24 cellular contexts compared by ENCODE assay signal in the genomic region with DNA sequence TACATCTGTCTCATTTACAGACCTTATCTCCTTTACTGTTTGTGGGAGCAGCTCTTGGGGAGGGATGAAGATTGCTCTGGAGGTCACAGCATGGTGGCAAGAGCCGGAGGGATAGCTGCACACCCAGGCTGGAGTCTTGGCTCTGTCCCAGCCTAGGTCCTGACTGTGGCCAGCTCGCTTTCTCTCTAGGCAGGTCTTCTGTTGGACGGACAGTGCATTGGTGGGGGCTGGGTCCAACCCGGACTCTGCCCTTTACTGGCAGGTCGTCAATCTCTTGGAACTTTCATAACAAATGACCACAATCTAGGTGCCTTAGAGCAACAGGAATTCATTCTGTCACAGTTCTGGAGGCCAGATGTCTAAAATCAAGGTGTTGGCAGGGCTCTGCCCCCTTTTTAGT.
DNase-seq lines count a peak whose midpoint lies in the region; ATAC-seq, FAIRE-seq and TF ChIP-seq lines count a peak whose summit lies in the region.
"Had no signal": no experiment of that assay in that cellular context is flagged by ENCODE, and none has a peak within 500 bp of the region (broad histone marks: within the 10 kb centered on the region; RNA-seq: fewer than 3 reads in every experiment).

No MANE protein-coding gene starts in this region.

- no peak overlapping the region for H3K4me3 Mint-ChIP-seq in osteocyte (ENCODE audit: unreplicated experiment)
- H3K4me3 Mint-ChIP-seq: B cell; CD4-positive, alpha-beta memory T cell; GM23338; H9; HFFc6 had no signal

- H3K9me3 Mint-ChIP-seq in osteocyte (ENCODE audit: unreplicated experiment) = peaks cover 14% of the 10 kb centered on the region

- DNase-seq in activated CD8-positive, alpha-beta memory T cell treated with anti-CD3 and anti-CD28 coated beads for 24 hours = peak; percentile 15
- DNase-seq in activated CD8-positive, alpha-beta memory T cell treated with anti-CD3 and anti-CD28 coated beads, Interleukin-2, amount 50 U/mL, for 48 hours = no peak
- DNase-seq in left lobe of liver (ENCODE audit: low spot score) = no peak
- DNase-seq in lung (ENCODE audit: low spot score) = peak; percentile 13
- DNase-seq in osteocyte (ENCODE audit: extremely low spot score, unreplicated experiment) = peak; percentile 63
- DNase-seq in stimulated activated CD4-positive, alpha-beta T cell treated with anti-CD3 and anti-CD28 coated beads, Interleukin-15, amount 100 ng/mL, for 24 hours = no peak
- DNase-seq in HTR-8/SVneo (ENCODE audit: insufficient read length, low spot score) = no peak
- DNase-seq in NCI-H1930 (lab: John Stamatoyannopoulos, UW) = no peak
- DNase-seq: C1 segment of cervical spinal cord; Calu3; CD4-positive, alpha-beta memory T cell; COR-L47; DMS53; DMS79 treated with DMSO at 0.1 percent for 48 hours; GF-D8; H9; HFFc6 had no signal

- H3K36me3 ChIP-seq in lung (ENCODE audit: control insufficient read depth in 2 of 2, insufficient read depth in 2 of 2, low read length in 2 of 2) = no peaks in the 10 kb centered on the region

- no peak overlapping the region for H3K27ac ChIP-seq in lung (ENCODE audit: low read depth in 1 of 2, low read length in 1 of 2)
- H3K27ac ChIP-seq: 22Rv1 had no signal

- no peak for FAIRE-seq in HTR-8/SVneo (lab: Jason Lieb, UNC)
- FAIRE-seq: A204.1, GM12891, GM18507 had no signal

- no peak for TF ChIP-seq CTCF in lung (IDR thresholded peaks at IDR 0.05; ENCODE audit: control extremely low read depth, extremely low read depth)
- TF ChIP-seq CTCF in osteocyte (IDR thresholded peaks at IDR 0.05) = no peak

- no peaks in the 10 kb centered on the region for H3K4me1 Mint-ChIP-seq in osteocyte (ENCODE audit: unreplicated experiment)
- H3K4me1 Mint-ChIP-seq: B cell; CD4-positive, alpha-beta memory T cell; GM23338; H9 had no signal

- H3K27me3 ChIP-seq in lung (ENCODE audit: control insufficient read depth, insufficient read depth) = no peaks in the 10 kb centered on the region

- 69 to 84% methylated on average over 5 of the region's 5 CpGs for WGBS in lung, 2 donors

- no peaks in the 10 kb centered on the region for H3K36me3 Mint-ChIP-seq in osteocyte (ENCODE audit: unreplicated experiment)
- H3K36me3 Mint-ChIP-seq: CD4-positive, alpha-beta memory T cell had no signal

- H3K27me3 Mint-ChIP-seq in osteocyte (ENCODE audit: unreplicated experiment) = no peaks in the 10 kb centered on the region

- H3K9me3 ChIP-seq in lung (ENCODE audit: control insufficient read depth in 2 of 2, insufficient read depth in 1 of 2, low read length in 1 of 2) = peaks cover 0 to 9% of the 10 kb centered on the region in 2 donors

- no peak overlapping the region for H3K27ac Mint-ChIP-seq in osteocyte (ENCODE audit: unreplicated experiment)
- H3K27ac Mint-ChIP-seq: B cell; CD4-positive, alpha-beta memory T cell; GM23338; H9; HFFc6 had no signal

- ATAC-seq in left lobe of liver = peak; percentile 71
- no peak for ATAC-seq in lung (ENCODE audit: insufficient read depth, low FRiP score)
- ATAC-seq: GM23338, HCT116 had no signal

- H3K4me1 ChIP-seq in lung (ENCODE audit: control insufficient read depth in 2 of 2, insufficient read depth in 2 of 2, low read length in 2 of 2) = no peaks in the 10 kb centered on the region

- no peak overlapping the region for H3K4me3 ChIP-seq in lung
- H3K4me3 ChIP-seq: GM23338 had no signal

Comparison
In these comparisons a context has a peak if more than half of its experiments do, and no peak if none do; other contexts are left out.
1. DNase-seq: peak in activated CD8-positive, alpha-beta memory T cell treated with anti-CD3 and anti-CD28 coated beads for 24 hours (single experiment), lung (single experiment) and osteocyte (single experiment); none in activated CD8-positive, alpha-beta memory T cell treated with anti-CD3 and anti-CD28 coated beads, Interleukin-2, amount 50 U/mL, for 48 hours (single experiment), left lobe of liver (single experiment), stimulated activated CD4-positive, alpha-beta T cell treated with anti-CD3 and anti-CD28 coated beads, Interleukin-15, amount 100 ng/mL, for 24 hours (single experiment), HTR-8/SVneo (single experiment) and NCI-H1930 (0 of 2).